ENCODE assay signal across 9 cellular contexts in genomic region chr5:170296935-170297588, GRCh38. TPM values are rescaled to one million over a fixed set of nuclear protein-coding genes. Genes with fewer than 3 reads are reported as not detected.
DNase-seq lines count a peak whose midpoint lies in the region; ATAC-seq and TF ChIP-seq lines count a peak whose summit lies in the region.
"Had no signal": no experiment of that assay in that cellular context is flagged by ENCODE, and none has a peak within 500 bp of the region (broad histone marks: within the 10 kb centered on the region; RNA-seq: fewer than 3 reads in every experiment).

No MANE protein-coding gene starts in this region.

- no TSS peak for BruUV-seq in OCI-LY7 (replicated peaks; lab: Mats Ljungman, UMichigan)

- H3K9me3 ChIP-seq in OCI-LY7 (ENCODE audit: low read length) (no peaks in the 10 kb centered on the region), mesodermal cell (ENCODE audit: control insufficient read depth, low read length) (no peaks in the 10 kb centered on the region)

- intact Hi-C loops in OCI-LY7 (cut with micrococcal nuclease; ENCODE audit: unreplicated experiment): no loop called here

- H2AFZ ChIP-seq in OCI-LY7 (ENCODE audit: low read length): peak overlapping the region; percentile 59; the same call in 1 of the 2 replicates

- CTCF ChIA-PET in OCI-LY7 (lab: Charles Lee; ENCODE audit: unreplicated experiment): no interaction called here

- H3K4me3 ChIP-seq in OCI-LY7 (ENCODE audit: low read depth, low read length, poor library complexity, severe bottlenecking) (no peak overlapping the region), mesodermal cell (ENCODE audit: extremely low read depth, insufficient read depth, low read length, poor library complexity, severe bottlenecking) (peak overlapping the region; percentile 16)

- H3K9me2 ChIP-seq in OCI-LY7 (ENCODE audit: insufficient read depth, low read length): no peaks in the 10 kb centered on the region

- in situ Hi-C loops in KBM-7 (cut with MboI; ENCODE audit: low pct_unique_long_range_greater_than_20kb, low sequenced_read_pairs): no loop called here

- H3K4me1 ChIP-seq in OCI-LY7 (ENCODE audit: insufficient read depth, low read length, poor library complexity, severe bottlenecking): peaks cover 15% of the 10 kb centered on the region
- H3K4me1 ChIP-seq in mesodermal cell (ENCODE audit: control insufficient read depth, insufficient read depth, low read length, poor library complexity, severe bottlenecking): peaks cover 9% of the 10 kb centered on the region

- H3K27ac ChIP-seq in OCI-LY7 (ENCODE audit: low read depth, low read length, poor library complexity, severe bottlenecking): no peak overlapping the region
- peak overlapping the region; percentile 59 for H3K27ac ChIP-seq in mesodermal cell (ENCODE audit: low read depth, low read length, severe bottlenecking)

- peak overlapping the region; percentile 44 for H3K4me2 ChIP-seq in OCI-LY7 (ENCODE audit: low read length)

- 95 to 97% methylated on average over 12 of the region's 12 CpGs for WGBS in mesodermal cell (ENCODE audit: insufficient coverage in 2 of 2), 2 experiments

- POLR2A ChIA-PET in OCI-LY7 (lab: Charles Lee): interaction anchor here (0.6 to 1.1 kb wide), 2 partner anchors 14 to 24 kb away, joined by 4 read pairs; no protein-coding TSS in a partner anchor

- no peaks in the 10 kb centered on the region for H4K20me1 ChIP-seq in OCI-LY7 (ENCODE audit: insufficient read depth, low read length)

- DNase-seq in OCI-LY7 (ENCODE audit: low spot score) (no peak), HuH-7 (ENCODE audit: low spot score) (no peak), superior temporal gyrus (ENCODE audit: extremely low spot score) (no peak), KBM-7 (no peak), RKO (ENCODE audit: low spot score) (no peak)

- H3K36me3 ChIP-seq in OCI-LY7 (ENCODE audit: insufficient read depth, low read length) (no peaks in the 10 kb centered on the region), mesodermal cell (ENCODE audit: control insufficient read depth, insufficient read depth, low read length) (no peaks in the 10 kb centered on the region)

- peak; percentile 36 for ATAC-seq in GM18519 (IDR thresholded peaks at IDR 0.05; ENCODE audit: low FRiP score, unreplicated experiment)
- peak; percentile 51 for ATAC-seq in GM21723 (IDR thresholded peaks at IDR 0.05; ENCODE audit: unreplicated experiment)

- H3K79me2 ChIP-seq in OCI-LY7 (ENCODE audit: insufficient read depth, low read depth, low read length): no peaks in the 10 kb centered on the region

- no peak for TF ChIP-seq CTCF in OCI-LY7 (conservative IDR thresholded peaks at IDR 0.05; ENCODE audit: low read length)

RNA-seq across cellular contexts. Expression of gene LCP2, which starts 0.5 kb away (rescaled TPM):
- not detected in 2 replicates for total RNA-seq in OCI-LY7 (2014; rRNA removed; shearing (Covaris generic))
- 2.6 and 3.1 TPM in 2 replicates for total RNA-seq in OCI-LY7 (2022)
- polyA plus RNA-seq in mesodermal cell (2013, experiment 1 of 2): 8.5 TPM
- polyA plus RNA-seq in mesodermal cell (2013, experiment 2 of 2): 5.9 TPM
- total RNA-seq: LHCN-M2 had no signal
